ENCODE assay signal across 1 cellular context in the genomic region with DNA sequence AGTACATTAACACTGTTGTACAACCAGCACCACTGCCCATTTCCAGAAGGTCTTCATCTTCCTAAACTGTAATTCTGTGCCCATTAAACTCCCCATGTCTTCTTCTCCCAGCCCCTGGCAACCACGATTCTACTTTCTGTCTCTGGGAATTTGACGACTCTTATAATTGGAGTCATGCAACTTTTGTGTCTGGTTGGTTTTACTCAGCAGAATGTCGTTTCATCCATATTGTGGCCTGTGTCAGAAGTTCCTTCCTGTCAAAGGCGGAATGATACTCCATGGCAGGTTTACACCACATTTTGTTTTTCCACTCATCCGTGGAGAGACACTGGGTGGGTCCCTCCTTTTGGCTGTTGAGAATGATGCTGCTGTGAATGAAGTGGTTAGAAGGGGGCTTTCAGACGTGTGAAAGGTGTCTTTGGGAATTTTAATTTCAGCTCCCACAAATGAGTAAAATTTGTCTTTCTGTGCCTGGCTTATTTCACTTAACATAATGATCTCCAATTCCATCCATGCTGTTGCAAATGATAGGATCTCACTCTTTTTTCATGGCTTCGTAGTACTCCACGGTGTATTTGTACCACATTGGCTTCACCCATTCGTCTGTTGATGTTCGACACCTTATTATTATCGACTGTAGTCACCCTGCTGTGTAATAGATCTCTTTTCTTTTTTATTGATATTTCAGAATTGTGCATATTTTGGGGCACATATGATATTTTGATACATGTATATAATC.
TF ChIP-seq lines count a peak whose summit lies in the region.

No MANE protein-coding gene starts in this region.

TF ChIP-seq in K562, 482 proteins besides CTCF, POLR2A, EP300 and RAD21 (continued from another document and continues in another):
- TF ChIP-seq, protein P1, sequence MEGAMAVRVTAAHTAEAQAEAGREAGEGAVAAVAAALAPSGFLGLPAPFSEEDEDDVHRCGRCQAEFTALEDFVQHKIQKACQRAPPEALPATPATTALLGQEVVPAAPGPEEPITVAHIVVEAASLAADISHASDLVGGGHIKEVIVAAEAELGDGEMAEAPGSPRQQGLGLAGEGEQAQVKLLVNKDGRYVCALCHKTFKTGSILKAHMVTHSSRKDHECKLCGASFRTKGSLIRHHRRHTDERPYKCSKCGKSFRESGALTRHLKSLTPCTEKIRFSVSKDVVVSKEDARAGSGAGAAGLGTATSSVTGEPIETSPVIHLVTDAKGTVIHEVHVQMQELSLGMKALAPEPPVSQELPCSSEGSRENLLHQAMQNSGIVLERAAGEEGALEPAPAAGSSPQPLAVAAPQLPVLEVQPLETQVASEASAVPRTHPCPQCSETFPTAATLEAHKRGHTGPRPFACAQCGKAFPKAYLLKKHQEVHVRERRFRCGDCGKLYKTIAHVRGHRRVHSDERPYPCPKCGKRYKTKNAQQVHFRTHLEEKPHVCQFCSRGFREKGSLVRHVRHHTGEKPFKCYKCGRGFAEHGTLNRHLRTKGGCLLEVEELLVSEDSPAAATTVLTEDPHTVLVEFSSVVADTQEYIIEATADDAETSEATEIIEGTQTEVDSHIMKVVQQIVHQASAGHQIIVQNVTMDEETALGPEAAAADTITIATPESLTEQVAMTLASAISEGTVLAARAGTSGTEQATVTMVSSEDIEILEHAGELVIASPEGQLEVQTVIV (CRISPR knock-in tag; IDR thresholded peaks at IDR 0.05; ENCODE audit: borderline replicate concordance) = no peak
- TF ChIP-seq SAFB (IDR thresholded peaks at IDR 0.05; ENCODE audit: borderline replicate concordance, low read depth, low read length) (no peak), SRSF7 (optimal IDR thresholded peaks at IDR 0.05; ENCODE audit: low read depth, low read length) (no peak), POLR2H (tag; IDR thresholded peaks at IDR 0.05; ENCODE audit: low read depth) (no peak), C11orf30 (IDR thresholded peaks at IDR 0.05; ENCODE audit: low read depth) (no peak), ZBTB8A (IDR thresholded peaks at IDR 0.05; ENCODE audit: partially characterized antibody) (no peak), BRCA1 (IDR thresholded peaks at IDR 0.05) (no peak), BRCA1 (CRISPR knock-in tag; IDR thresholded peaks at IDR 0.05) (no peak), KLF1 (tag; IDR thresholded peaks at IDR 0.05) (no peak), STAT5A (IDR thresholded peaks at IDR 0.05; ENCODE audit: borderline replicate concordance, low read length) (no peak), ZNF408 (CRISPR knock-in tag; IDR thresholded peaks at IDR 0.05; ENCODE audit: low read depth) (no peak), HDAC8 (tag; IDR thresholded peaks at IDR 0.05) (peak; percentile 15; the same call in 1 of the 2 replicates), GTF2F1 (IDR thresholded peaks at IDR 0.05; ENCODE audit: low read depth, low read length) (no peak), RBM22 (IDR thresholded peaks at IDR 0.05; ENCODE audit: low read depth, low read length, poor library complexity, severe bottlenecking) (no peak), ZNF197 (CRISPR knock-in tag; IDR thresholded peaks at IDR 0.05; ENCODE audit: low read depth) (peak; percentile 44; the same call in 1 of the 2 replicates), ZNF224 (CRISPR knock-in tag; IDR thresholded peaks at IDR 0.05) (no peak), SUPT5H (IDR thresholded peaks at IDR 0.05) (no peak), RCOR1 (IDR thresholded peaks at IDR 0.05; ENCODE audit: borderline replicate concordance in 1 of 2, low read depth in 2 of 2, low read length in 2 of 2) (peak in 1 of 2 experiments; percentile 41; a peak in 1 of 4 replicates), ZNF764 (CRISPR knock-in tag; IDR thresholded peaks at IDR 0.05; ENCODE audit: low read depth) (no peak), ZNF316 (IDR thresholded peaks at IDR 0.05) (peak; percentile 68), SRSF9 (IDR thresholded peaks at IDR 0.05; ENCODE audit: borderline replicate concordance, low read depth, low read length) (no peak), NFRKB (IDR thresholded peaks at IDR 0.05; ENCODE audit: low read depth) (no peak), YY1 (IDR thresholded peaks at IDR 0.05; ENCODE audit: borderline replicate concordance in 1 of 3, control insufficient read depth in 1 of 3, extremely low read depth in 1 of 3, insufficient read depth in 3 of 3, insufficient read length in 1 of 3, insufficient replicate concordance in 2 of 3, low read depth in 1 of 3, low read length in 2 of 3) (peak in 1 of 3 experiments; percentile 30), ESRRA (IDR thresholded peaks at IDR 0.05; ENCODE audit: borderline replicate concordance, low read depth) (no peak), ZNF24 (IDR thresholded peaks at IDR 0.05) (0 out of 2 replicates have a peak, but pooled peaks have one; percentile 7), GTF2A2 (tag; IDR thresholded peaks at IDR 0.05) (peak; percentile 68; the same call in 1 of the 2 replicates), ZNF507 (tag; conservative IDR thresholded peaks at IDR 0.05) (no peak), ZNF124 (CRISPR knock-in tag; IDR thresholded peaks at IDR 0.05) (no peak), CREM (IDR thresholded peaks at IDR 0.05; ENCODE audit: low read depth) (no peak), ZNF143 (CRISPR knock-in tag; IDR thresholded peaks at IDR 0.05) (no peak), SOX6 (IDR thresholded peaks at IDR 0.05) (0 out of 2 replicates have a peak, but pooled peaks have one; percentile 3), HDAC3 (IDR thresholded peaks at IDR 0.05; ENCODE audit: borderline replicate concordance, partially characterized antibody) (no peak), MTA1 (IDR thresholded peaks at IDR 0.05; ENCODE audit: borderline replicate concordance) (no peak), TSC22D4 (tag; IDR thresholded peaks at IDR 0.05) (peak; percentile 92), ZNF232 (CRISPR knock-in tag; IDR thresholded peaks at IDR 0.05) (no peak), SIN3B (IDR thresholded peaks at IDR 0.05; ENCODE audit: low read depth) (no peak), TCF7 (IDR thresholded peaks at IDR 0.05; ENCODE audit: borderline replicate concordance) (no peak), IRF2 (CRISPR knock-in tag; IDR thresholded peaks at IDR 0.05) (no peak), FOXK1 (CRISPR knock-in tag; IDR thresholded peaks at IDR 0.05; ENCODE audit: borderline replicate concordance) (no peak), NR2C2 (CRISPR knock-in tag; IDR thresholded peaks at IDR 0.05) (no peak), NR2C2 (tag; IDR thresholded peaks at IDR 0.05) (0 out of 2 replicates have a peak, but pooled peaks have one; percentile 19), CEBPB (tag; IDR thresholded peaks at IDR 0.05) (no peak), BMI1 (IDR thresholded peaks at IDR 0.05; ENCODE audit: low read length) (no peak), BCOR (IDR thresholded peaks at IDR 0.05) (peak; percentile 97)
- TF ChIP-seq, protein P2, sequence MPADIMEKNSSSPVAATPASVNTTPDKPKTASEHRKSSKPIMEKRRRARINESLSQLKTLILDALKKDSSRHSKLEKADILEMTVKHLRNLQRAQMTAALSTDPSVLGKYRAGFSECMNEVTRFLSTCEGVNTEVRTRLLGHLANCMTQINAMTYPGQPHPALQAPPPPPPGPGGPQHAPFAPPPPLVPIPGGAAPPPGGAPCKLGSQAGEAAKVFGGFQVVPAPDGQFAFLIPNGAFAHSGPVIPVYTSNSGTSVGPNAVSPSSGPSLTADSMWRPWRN (IDR thresholded peaks at IDR 0.05; ENCODE audit: low read depth) = no peak
- TF ChIP-seq, protein P3, sequence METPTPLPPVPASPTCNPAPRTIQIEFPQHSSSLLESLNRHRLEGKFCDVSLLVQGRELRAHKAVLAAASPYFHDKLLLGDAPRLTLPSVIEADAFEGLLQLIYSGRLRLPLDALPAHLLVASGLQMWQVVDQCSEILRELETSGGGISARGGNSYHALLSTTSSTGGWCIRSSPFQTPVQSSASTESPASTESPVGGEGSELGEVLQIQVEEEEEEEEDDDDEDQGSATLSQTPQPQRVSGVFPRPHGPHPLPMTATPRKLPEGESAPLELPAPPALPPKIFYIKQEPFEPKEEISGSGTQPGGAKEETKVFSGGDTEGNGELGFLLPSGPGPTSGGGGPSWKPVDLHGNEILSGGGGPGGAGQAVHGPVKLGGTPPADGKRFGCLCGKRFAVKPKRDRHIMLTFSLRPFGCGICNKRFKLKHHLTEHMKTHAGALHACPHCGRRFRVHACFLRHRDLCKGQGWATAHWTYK (CRISPR knock-in tag; IDR thresholded peaks at IDR 0.05) = no peak
- TF ChIP-seq, protein P4, sequence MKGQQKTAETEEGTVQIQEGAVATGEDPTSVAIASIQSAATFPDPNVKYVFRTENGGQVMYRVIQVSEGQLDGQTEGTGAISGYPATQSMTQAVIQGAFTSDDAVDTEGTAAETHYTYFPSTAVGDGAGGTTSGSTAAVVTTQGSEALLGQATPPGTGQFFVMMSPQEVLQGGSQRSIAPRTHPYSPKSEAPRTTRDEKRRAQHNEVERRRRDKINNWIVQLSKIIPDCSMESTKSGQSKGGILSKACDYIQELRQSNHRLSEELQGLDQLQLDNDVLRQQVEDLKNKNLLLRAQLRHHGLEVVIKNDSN (CRISPR knock-in tag; IDR thresholded peaks at IDR 0.05) = no peak
- TF ChIP-seq, protein P5, sequence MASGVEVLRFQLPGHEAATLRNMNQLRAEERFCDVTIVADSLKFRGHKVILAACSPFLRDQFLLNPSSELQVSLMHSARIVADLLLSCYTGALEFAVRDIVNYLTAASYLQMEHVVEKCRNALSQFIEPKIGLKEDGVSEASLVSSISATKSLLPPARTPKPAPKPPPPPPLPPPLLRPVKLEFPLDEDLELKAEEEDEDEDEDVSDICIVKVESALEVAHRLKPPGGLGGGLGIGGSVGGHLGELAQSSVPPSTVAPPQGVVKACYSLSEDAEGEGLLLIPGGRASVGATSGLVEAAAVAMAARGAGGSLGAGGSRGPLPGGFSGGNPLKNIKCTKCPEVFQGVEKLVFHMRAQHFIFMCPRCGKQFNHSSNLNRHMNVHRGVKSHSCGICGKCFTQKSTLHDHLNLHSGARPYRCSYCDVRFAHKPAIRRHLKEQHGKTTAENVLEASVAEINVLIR (CRISPR knock-in tag; IDR thresholded peaks at IDR 0.05) = no peak
- TF ChIP-seq, protein P6, sequence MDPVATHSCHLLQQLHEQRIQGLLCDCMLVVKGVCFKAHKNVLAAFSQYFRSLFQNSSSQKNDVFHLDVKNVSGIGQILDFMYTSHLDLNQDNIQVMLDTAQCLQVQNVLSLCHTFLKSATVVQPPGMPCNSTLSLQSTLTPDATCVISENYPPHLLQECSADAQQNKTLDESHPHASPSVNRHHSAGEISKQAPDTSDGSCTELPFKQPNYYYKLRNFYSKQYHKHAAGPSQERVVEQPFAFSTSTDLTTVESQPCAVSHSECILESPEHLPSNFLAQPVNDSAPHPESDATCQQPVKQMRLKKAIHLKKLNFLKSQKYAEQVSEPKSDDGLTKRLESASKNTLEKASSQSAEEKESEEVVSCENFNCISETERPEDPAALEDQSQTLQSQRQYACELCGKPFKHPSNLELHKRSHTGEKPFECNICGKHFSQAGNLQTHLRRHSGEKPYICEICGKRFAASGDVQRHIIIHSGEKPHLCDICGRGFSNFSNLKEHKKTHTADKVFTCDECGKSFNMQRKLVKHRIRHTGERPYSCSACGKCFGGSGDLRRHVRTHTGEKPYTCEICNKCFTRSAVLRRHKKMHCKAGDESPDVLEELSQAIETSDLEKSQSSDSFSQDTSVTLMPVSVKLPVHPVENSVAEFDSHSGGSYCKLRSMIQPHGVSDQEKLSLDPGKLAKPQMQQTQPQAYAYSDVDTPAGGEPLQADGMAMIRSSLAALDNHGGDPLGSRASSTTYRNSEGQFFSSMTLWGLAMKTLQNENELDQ (CRISPR knock-in tag; IDR thresholded peaks at IDR 0.05; ENCODE audit: borderline replicate concordance) = no peak
- TF ChIP-seq, protein P7, sequence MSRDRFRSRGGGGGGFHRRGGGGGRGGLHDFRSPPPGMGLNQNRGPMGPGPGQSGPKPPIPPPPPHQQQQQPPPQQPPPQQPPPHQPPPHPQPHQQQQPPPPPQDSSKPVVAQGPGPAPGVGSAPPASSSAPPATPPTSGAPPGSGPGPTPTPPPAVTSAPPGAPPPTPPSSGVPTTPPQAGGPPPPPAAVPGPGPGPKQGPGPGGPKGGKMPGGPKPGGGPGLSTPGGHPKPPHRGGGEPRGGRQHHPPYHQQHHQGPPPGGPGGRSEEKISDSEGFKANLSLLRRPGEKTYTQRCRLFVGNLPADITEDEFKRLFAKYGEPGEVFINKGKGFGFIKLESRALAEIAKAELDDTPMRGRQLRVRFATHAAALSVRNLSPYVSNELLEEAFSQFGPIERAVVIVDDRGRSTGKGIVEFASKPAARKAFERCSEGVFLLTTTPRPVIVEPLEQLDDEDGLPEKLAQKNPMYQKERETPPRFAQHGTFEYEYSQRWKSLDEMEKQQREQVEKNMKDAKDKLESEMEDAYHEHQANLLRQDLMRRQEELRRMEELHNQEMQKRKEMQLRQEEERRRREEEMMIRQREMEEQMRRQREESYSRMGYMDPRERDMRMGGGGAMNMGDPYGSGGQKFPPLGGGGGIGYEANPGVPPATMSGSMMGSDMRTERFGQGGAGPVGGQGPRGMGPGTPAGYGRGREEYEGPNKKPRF (IDR thresholded peaks at IDR 0.05; ENCODE audit: low read depth, low read length) = no peak
- TF ChIP-seq, protein P8, sequence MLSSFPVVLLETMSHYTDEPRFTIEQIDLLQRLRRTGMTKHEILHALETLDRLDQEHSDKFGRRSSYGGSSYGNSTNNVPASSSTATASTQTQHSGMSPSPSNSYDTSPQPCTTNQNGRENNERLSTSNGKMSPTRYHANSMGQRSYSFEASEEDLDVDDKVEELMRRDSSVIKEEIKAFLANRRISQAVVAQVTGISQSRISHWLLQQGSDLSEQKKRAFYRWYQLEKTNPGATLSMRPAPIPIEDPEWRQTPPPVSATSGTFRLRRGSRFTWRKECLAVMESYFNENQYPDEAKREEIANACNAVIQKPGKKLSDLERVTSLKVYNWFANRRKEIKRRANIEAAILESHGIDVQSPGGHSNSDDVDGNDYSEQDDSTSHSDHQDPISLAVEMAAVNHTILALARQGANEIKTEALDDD (IDR thresholded peaks at IDR 0.05) = no peak
- TF ChIP-seq, protein P9, sequence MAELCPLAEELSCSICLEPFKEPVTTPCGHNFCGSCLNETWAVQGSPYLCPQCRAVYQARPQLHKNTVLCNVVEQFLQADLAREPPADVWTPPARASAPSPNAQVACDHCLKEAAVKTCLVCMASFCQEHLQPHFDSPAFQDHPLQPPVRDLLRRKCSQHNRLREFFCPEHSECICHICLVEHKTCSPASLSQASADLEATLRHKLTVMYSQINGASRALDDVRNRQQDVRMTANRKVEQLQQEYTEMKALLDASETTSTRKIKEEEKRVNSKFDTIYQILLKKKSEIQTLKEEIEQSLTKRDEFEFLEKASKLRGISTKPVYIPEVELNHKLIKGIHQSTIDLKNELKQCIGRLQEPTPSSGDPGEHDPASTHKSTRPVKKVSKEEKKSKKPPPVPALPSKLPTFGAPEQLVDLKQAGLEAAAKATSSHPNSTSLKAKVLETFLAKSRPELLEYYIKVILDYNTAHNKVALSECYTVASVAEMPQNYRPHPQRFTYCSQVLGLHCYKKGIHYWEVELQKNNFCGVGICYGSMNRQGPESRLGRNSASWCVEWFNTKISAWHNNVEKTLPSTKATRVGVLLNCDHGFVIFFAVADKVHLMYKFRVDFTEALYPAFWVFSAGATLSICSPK (IDR thresholded peaks at IDR 0.05; ENCODE audit: borderline replicate concordance) = no peak
- TF ChIP-seq, protein P10, sequence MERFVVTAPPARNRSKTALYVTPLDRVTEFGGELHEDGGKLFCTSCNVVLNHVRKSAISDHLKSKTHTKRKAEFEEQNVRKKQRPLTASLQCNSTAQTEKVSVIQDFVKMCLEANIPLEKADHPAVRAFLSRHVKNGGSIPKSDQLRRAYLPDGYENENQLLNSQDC (CRISPR knock-in tag; IDR thresholded peaks at IDR 0.05) = no peak
- TF ChIP-seq, protein P11, sequence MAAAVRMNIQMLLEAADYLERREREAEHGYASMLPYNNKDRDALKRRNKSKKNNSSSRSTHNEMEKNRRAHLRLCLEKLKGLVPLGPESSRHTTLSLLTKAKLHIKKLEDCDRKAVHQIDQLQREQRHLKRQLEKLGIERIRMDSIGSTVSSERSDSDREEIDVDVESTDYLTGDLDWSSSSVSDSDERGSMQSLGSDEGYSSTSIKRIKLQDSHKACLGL (CRISPR knock-in tag; IDR thresholded peaks at IDR 0.05; ENCODE audit: borderline replicate concordance, poor library complexity, severe bottlenecking) = peak; percentile 29
